1 cellular context compared by ENCODE assay signal in the genomic region with DNA sequence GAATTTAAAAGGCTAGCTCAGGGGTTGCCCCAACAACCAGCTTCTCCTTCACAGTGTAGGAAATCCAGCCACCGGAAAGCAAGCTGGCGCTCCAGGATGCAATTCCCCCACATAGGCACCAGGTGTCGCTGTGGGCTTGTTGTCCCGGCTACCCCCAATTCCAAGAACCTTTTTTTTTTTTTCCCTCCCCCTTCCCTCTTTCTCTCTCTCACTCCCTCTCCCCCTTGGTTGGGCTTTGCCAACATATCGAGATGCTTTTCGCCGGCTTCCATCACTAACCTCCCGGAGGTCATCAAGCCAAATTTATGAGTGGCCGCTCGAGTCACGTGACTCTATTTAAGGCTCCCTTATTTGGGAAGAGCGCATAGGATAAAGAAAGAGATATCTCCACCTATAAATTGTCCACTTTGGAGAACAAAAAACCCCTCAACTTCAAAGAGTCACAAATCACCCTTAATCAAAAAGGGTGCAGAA.
A peak's percentile ranks its signal among the peaks of the same experiment; 100 is the strongest.
TF ChIP-seq lines count a peak whose summit lies in the region.

Gene HOXC5, plus strand, starts transcription at position 424 of the 474 bp plus-strand sequence. CDS start 73 bp downstream, outside the sequence.

TF ChIP-seq in HEK293, 187 proteins besides CTCF, POLR2A, EP300 and RAD21 (continued from another document and continues in another):
- TF ChIP-seq, protein P1, sequence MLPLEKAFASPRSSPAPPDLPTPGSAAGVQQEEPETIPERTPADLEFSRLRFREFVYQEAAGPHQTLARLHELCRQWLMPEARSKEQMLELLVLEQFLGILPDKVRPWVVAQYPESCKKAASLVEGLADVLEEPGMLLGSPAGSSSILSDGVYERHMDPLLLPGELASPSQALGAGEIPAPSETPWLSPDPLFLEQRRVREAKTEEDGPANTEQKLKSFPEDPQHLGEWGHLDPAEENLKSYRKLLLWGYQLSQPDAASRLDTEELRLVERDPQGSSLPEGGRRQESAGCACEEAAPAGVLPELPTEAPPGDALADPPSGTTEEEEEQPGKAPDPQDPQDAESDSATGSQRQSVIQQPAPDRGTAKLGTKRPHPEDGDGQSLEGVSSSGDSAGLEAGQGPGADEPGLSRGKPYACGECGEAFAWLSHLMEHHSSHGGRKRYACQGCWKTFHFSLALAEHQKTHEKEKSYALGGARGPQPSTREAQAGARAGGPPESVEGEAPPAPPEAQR (tag by site-specific recombination; IDR thresholded peaks at IDR 0.05), result peak; percentile 95
- TF ChIP-seq KLF10 (tag by site-specific recombination; IDR thresholded peaks at IDR 0.05), result peak; percentile 82
- peak; percentile 100 for TF ChIP-seq ZNF449 (tag by site-specific recombination; IDR thresholded peaks at IDR 0.05)
- no peak for TF ChIP-seq GLIS2 (tag by site-specific recombination; IDR thresholded peaks at IDR 0.05)
- peak; percentile 56 for TF ChIP-seq REST (tag by site-specific recombination; IDR thresholded peaks at IDR 0.05)
- TF ChIP-seq RBAK (tag by site-specific recombination; IDR thresholded peaks at IDR 0.05), result no peak; the same call in 1 of the 2 replicates
- peak; percentile 34; the same call in 1 of the 2 replicates for TF ChIP-seq ZFHX2 (tag by site-specific recombination; conservative IDR thresholded peaks at IDR 0.05)
- peak; percentile 60 for TF ChIP-seq ZSCAN4 (tag by site-specific recombination; IDR thresholded peaks at IDR 0.05)
- TF ChIP-seq KLF1 (tag by site-specific recombination; IDR thresholded peaks at IDR 0.05), result peak; percentile 71
- 0 out of 2 replicates have a peak, but pooled peaks have one; percentile 10 for TF ChIP-seq ZNF184 (tag by site-specific recombination; IDR thresholded peaks at IDR 0.05)
- peak; percentile 67 for TF ChIP-seq SP2 (tag by site-specific recombination; IDR thresholded peaks at IDR 0.05)
- no peak for TF ChIP-seq ZNF280C (tag by site-specific recombination; IDR thresholded peaks at IDR 0.05)
- peak; percentile 32; the same call in 1 of the 2 replicates for TF ChIP-seq EGR2 (tag by site-specific recombination; IDR thresholded peaks at IDR 0.05; ENCODE audit: low read depth)
- TF ChIP-seq BCL11A (tag by site-specific recombination; IDR thresholded peaks at IDR 0.05; ENCODE audit: low read depth), result peak; percentile 98
- TF ChIP-seq ZNF664 (tag by site-specific recombination; IDR thresholded peaks at IDR 0.05), result 0 out of 2 replicates have a peak, but pooled peaks have one; percentile 7
- TF ChIP-seq, protein P2, sequence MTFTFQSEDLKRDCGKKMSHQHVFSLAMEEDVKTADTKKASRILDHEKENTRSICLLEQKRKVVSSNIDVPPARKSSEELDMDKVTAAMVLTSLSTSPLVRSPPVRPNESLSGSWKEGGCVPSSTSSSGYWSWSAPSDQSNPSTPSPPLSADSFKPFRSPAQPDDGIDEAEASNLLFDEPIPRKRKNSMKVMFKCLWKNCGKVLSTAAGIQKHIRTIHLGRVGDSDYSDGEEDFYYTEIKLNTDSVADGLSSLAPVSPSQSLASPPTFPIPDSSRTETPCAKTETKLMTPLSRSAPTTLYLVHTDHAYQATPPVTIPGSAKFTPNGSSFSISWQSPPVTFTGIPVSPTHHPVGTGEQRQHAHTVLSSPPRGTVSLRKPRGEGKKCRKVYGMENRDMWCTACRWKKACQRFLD (tag by site-specific recombination; IDR thresholded peaks at IDR 0.05), result no peak
- TF ChIP-seq ZFP37 (tag by site-specific recombination; IDR thresholded peaks at IDR 0.05), result no peak
- peak; percentile 80 for TF ChIP-seq ZNF610 (tag by site-specific recombination; IDR thresholded peaks at IDR 0.05; ENCODE audit: borderline replicate concordance)
- TF ChIP-seq, protein P3, sequence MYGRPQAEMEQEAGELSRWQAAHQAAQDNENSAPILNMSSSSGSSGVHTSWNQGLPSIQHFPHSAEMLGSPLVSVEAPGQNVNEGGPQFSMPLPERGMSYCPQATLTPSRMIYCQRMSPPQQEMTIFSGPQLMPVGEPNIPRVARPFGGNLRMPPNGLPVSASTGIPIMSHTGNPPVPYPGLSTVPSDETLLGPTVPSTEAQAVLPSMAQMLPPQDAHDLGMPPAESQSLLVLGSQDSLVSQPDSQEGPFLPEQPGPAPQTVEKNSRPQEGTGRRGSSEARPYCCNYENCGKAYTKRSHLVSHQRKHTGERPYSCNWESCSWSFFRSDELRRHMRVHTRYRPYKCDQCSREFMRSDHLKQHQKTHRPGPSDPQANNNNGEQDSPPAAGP (tag by site-specific recombination; IDR thresholded peaks at IDR 0.05), result peak; percentile 93
- TF ChIP-seq BCL11B (tag by site-specific recombination; IDR thresholded peaks at IDR 0.05; ENCODE audit: low read depth), result peak; percentile 97
- TF ChIP-seq ZBTB44 (tag by site-specific recombination; IDR thresholded peaks at IDR 0.05), result peak; percentile 33; the same call in 1 of the 2 replicates
- no peak for TF ChIP-seq ZNF792 (tag by site-specific recombination; IDR thresholded peaks at IDR 0.05)
- TF ChIP-seq, protein P4, sequence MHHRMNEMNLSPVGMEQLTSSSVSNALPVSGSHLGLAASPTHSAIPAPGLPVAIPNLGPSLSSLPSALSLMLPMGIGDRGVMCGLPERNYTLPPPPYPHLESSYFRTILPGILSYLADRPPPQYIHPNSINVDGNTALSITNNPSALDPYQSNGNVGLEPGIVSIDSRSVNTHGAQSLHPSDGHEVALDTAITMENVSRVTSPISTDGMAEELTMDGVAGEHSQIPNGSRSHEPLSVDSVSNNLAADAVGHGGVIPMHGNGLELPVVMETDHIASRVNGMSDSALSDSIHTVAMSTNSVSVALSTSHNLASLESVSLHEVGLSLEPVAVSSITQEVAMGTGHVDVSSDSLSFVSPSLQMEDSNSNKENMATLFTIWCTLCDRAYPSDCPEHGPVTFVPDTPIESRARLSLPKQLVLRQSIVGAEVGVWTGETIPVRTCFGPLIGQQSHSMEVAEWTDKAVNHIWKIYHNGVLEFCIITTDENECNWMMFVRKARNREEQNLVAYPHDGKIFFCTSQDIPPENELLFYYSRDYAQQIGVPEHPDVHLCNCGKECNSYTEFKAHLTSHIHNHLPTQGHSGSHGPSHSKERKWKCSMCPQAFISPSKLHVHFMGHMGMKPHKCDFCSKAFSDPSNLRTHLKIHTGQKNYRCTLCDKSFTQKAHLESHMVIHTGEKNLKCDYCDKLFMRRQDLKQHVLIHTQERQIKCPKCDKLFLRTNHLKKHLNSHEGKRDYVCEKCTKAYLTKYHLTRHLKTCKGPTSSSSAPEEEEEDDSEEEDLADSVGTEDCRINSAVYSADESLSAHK (tag by site-specific recombination; IDR thresholded peaks at IDR 0.05), result peak; percentile 83
- TF ChIP-seq, protein P5, sequence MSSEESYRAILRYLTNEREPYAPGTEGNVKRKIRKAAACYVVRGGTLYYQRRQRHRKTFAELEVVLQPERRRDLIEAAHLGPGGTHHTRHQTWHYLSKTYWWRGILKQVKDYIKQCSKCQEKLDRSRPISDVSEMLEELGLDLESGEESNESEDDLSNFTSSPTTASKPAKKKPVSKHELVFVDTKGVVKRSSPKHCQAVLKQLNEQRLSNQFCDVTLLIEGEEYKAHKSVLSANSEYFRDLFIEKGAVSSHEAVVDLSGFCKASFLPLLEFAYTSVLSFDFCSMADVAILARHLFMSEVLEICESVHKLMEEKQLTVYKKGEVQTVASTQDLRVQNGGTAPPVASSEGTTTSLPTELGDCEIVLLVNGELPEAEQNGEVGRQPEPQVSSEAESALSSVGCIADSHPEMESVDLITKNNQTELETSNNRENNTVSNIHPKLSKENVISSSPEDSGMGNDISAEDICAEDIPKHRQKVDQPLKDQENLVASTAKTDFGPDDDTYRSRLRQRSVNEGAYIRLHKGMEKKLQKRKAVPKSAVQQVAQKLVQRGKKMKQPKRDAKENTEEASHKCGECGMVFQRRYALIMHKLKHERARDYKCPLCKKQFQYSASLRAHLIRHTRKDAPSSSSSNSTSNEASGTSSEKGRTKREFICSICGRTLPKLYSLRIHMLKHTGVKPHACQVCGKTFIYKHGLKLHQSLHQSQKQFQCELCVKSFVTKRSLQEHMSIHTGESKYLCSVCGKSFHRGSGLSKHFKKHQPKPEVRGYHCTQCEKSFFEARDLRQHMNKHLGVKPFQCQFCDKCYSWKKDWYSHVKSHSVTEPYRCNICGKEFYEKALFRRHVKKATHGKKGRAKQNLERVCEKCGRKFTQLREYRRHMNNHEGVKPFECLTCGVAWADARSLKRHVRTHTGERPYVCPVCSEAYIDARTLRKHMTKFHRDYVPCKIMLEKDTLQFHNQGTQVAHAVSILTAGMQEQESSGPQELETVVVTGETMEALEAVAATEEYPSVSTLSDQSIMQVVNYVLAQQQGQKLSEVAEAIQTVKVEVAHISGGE (tag by site-specific recombination; conservative IDR thresholded peaks at IDR 0.05; ENCODE audit: low read depth), result peak; percentile 44; the same call in 1 of the 2 replicates
- peak; percentile 42; the same call in 1 of the 2 replicates for TF ChIP-seq OSR2 (tag by site-specific recombination; IDR thresholded peaks at IDR 0.05)
- peak; percentile 85 for TF ChIP-seq ZNF341 (tag by site-specific recombination; IDR thresholded peaks at IDR 0.05; ENCODE audit: low read depth)
- TF ChIP-seq ZNF596 (tag by site-specific recombination; IDR thresholded peaks at IDR 0.05), result peak; percentile 88
- peak; percentile 98 for TF ChIP-seq ZNF639 (tag by site-specific recombination; IDR thresholded peaks at IDR 0.05)
- peak; percentile 95 for TF ChIP-seq ZEB2 (tag by site-specific recombination; IDR thresholded peaks at IDR 0.05)
